ENCODE assay signal across 8 cellular contexts in the genomic region with DNA sequence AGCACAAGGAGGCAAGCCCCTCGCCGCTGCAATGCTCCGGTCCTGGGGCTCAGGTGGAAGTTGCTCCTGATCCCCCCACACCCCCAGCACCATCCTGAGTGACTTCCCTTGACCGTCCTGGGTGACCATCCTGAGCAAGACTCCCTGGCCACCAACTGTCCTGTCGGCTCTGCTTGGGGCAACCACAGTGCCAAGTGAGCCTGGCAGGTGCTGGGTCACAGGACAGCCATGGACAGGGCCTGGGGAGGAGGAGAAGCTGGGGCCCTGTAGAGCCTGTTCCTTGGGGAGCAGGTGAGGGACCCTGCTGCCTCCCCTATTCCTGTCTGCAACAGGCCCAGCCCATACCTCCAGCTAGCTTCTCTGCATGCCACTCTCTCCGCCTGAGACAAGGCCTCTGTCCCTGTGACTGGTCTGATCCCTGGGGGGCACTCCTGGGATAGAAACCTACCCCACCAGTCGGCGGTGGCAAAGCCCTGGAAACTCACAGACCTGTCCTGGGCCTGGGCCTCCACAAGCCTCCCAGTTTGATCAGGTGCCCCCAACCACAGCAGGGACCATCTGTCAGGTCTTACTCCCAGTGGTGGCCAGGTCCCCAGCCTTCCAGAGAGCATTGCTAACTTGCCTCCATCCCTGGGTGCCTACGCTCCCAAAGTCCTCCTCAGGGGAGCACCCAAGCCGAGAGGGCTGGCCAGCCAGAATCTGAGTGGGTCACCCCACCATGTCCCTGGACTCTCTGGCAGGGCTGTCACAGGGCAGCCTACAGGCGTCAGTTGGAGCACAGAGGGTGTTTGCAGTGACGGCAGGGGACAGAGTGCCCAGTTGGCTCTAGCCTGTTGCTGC.
DNase-seq lines count a peak whose midpoint lies in the region; ATAC-seq and TF ChIP-seq lines count a peak whose summit lies in the region.

No MANE protein-coding gene starts in this region.

- H3K4me1 ChIP-seq in ACC112 (ENCODE audit: control insufficient read depth, insufficient read depth, low read length, unreplicated experiment), result peaks cover 11% of the 10 kb centered on the region
- H3K4me1 ChIP-seq in OCI-LY3 (ENCODE audit: low read length), result peaks cover 11% of the 10 kb centered on the region; the same call in 1 of the 2 replicates

- H3K9ac ChIP-seq in OCI-LY3 (ENCODE audit: low read length), result peak overlapping the region; percentile 61; the same call in 1 of the 2 replicates

- H3K4me2 ChIP-seq in OCI-LY3 (ENCODE audit: low read length), result peak overlapping the region; percentile 70

- TF ChIP-seq CTCF in OCI-LY3 (IDR thresholded peaks at IDR 0.05; ENCODE audit: low read depth, low read length) (no peak), epithelial cell of esophagus (IDR thresholded peaks at IDR 0.05; ENCODE audit: insufficient read depth, low read depth, low read length, missing control alignments) (no peak), GM10266 (IDR thresholded peaks at IDR 0.05; ENCODE audit: control insufficient read depth, insufficient read depth, low read depth, missing control alignments) (no peak)

- H3K4me3 ChIP-seq in ACC112 (ENCODE audit: low read depth, low read length), result peak overlapping the region; percentile 87
- peak overlapping the region; percentile 73 for H3K4me3 ChIP-seq in OCI-LY3 (ENCODE audit: low read length)
- peak overlapping the region; percentile 54 for H3K4me3 ChIP-seq in epithelial cell of esophagus (ENCODE audit: low read length)

- peaks cover 37% of the 10 kb centered on the region for H3K79me2 ChIP-seq in ACC112 (ENCODE audit: control insufficient read depth, insufficient read depth, low read length, unreplicated experiment)
- no peaks in the 10 kb centered on the region for H3K79me2 ChIP-seq in OCI-LY3 (ENCODE audit: low read length)

- H3K27me3 Mint-ChIP-seq in naive B cell, result no peaks in the 10 kb centered on the region

- no peaks in the 10 kb centered on the region for H3K9me3 Mint-ChIP-seq in naive B cell

- H3K36me3 Mint-ChIP-seq in naive B cell, result no peaks in the 10 kb centered on the region

- no peaks in the 10 kb centered on the region for H4K20me1 ChIP-seq in OCI-LY3 (ENCODE audit: insufficient read depth, low read length)

- H2AFZ ChIP-seq in ACC112 (ENCODE audit: low read length, unreplicated experiment) (no peak overlapping the region), OCI-LY3 (ENCODE audit: low read depth, low read length) (no peak overlapping the region)

- peak overlapping the region in 4 of 6 donors; percentile 33 to 86 (median 64) for H3K27ac Mint-ChIP-seq in naive B cell

- peak overlapping the region; percentile 70 to 91 (median 84) for H3K4me3 Mint-ChIP-seq in naive B cell

- ATAC-seq in naive B cell (ENCODE audit: low read depth in 2 of 2), result no peak

- peaks cover 34 to 54% (median 47%) of the 10 kb centered on the region in 3 donors for H3K4me1 Mint-ChIP-seq in naive B cell

- no peaks in the 10 kb centered on the region for H3K9me3 ChIP-seq in OCI-LY3 (ENCODE audit: insufficient read depth, low read length)

- H3K36me3 ChIP-seq in ACC112 (ENCODE audit: insufficient read depth, low read length) (no peaks in the 10 kb centered on the region), OCI-LY3 (replicated peaks; ENCODE audit: low read depth, low read length) (no peaks in the 10 kb centered on the region)

- DNase-seq in epithelial cell of esophagus (ENCODE audit: low read depth) (no peak), naive B cell (no peak), activated gamma-delta T cell (lab: John Stamatoyannopoulos, UW) (no peak), GM10266 (ENCODE audit: extremely low spot score) (no peak), A172 (ENCODE audit: low spot score) (no peak)
- DNase-seq in NK-92 treated with Interleukin-12 subunit alpha and Interleukin-12 subunit beta, amount 100 ng/mL, for 24 hours (lab: John Stamatoyannopoulos, UW), result no peak

- H3K27me3 ChIP-seq in ACC112 (ENCODE audit: insufficient read depth, low read length) (no peaks in the 10 kb centered on the region), OCI-LY3 (ENCODE audit: low read depth, low read length) (no peaks in the 10 kb centered on the region)

- no peak overlapping the region for H3K27ac ChIP-seq in ACC112 (ENCODE audit: low read depth, low read length)
- H3K27ac ChIP-seq in OCI-LY3 (ENCODE audit: low read length), result no peak overlapping the region
